Comparison of ENCODE assay signal across 7 cellular contexts in genomic region chr1:8878448-8879347, GRCh38.
A peak's percentile ranks its signal among the peaks of the same experiment; 100 is the strongest.
DNase-seq lines count a peak whose midpoint lies in the region; ATAC-seq and TF ChIP-seq lines count a peak whose summit lies in the region.

TSS of gene ENO1 (minus strand) at chr1:8878686. CDS start at chr1:8874908, 3,778 bp downstream.

- peak; percentile 52 for DNase-seq in NCI-H187 treated with DMSO at 0.1 percent for 48 hours (lab: John Stamatoyannopoulos, UW)
- DNase-seq in T-helper 9 cell, result peak; percentile 99
- peak; percentile 93 for DNase-seq in astrocyte of the cerebellum (ENCODE audit: low read depth)
- peak; percentile 99 for DNase-seq in hepatic stellate cell (ENCODE audit: low spot score)
- peak; percentile 100 for DNase-seq in retina

- in situ Hi-C loops in astrocyte of the cerebellum (cut with HindIII; ENCODE audit: low sequenced_read_pairs), result no loop called here

- no peak for TF ChIP-seq CTCF in astrocyte of the cerebellum (IDR thresholded peaks at IDR 0.05; ENCODE audit: low read depth, low read length, missing control alignments)

- ATAC-seq in GM18508 (IDR thresholded peaks at IDR 0.05; ENCODE audit: insufficient read depth, unreplicated experiment) (peak; percentile 69), HG02970 (IDR thresholded peaks at IDR 0.05; ENCODE audit: low FRiP score, unreplicated experiment) (peak; percentile 84)

- H3K4me3 ChIP-seq in astrocyte of the cerebellum (ENCODE audit: low read depth, low read length), result peak within 1 kb of the TSS; percentile 92

Comparison
In these comparisons a context has a peak if more than half of its experiments do, and no peak if none do; other contexts are left out.
1. Peak in every context shown above with its lines: DNase-seq, ATAC-seq and H3K4me3 ChIP-seq.